In the genomic region with DNA sequence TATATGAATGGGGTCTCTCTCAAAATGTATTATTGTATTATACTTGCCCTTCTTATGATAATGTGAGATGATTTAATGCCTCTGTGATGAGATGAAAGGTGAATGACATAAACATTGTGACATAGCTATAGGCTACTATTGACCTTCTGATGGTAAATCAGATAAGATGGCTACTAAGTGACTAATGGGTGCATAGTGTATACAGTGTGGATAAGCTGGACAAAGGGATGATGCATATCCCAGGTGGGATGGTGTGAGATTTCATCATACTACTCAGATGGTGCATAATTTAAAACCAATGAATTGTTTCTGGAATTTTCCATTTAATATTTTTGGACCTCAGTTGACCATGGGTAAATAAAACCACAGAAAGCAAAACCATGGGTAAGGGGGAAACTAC, we compare ENCODE assay signal across 21 cellular contexts.
DNase-seq lines count a peak whose midpoint lies in the region; ATAC-seq and TF ChIP-seq lines count a peak whose summit lies in the region.
"Had no signal": no experiment of that assay in that cellular context is flagged by ENCODE, and none has a peak within 500 bp of the region (broad histone marks: within the 10 kb centered on the region; RNA-seq: fewer than 3 reads in every experiment).

No MANE protein-coding gene starts in this region.

- TF ChIP-seq CTCF in fibroblast of villous mesenchyme (IDR thresholded peaks at IDR 0.05; ENCODE audit: insufficient read depth, low read depth, low read length): no peak

- no peak overlapping the region for H3K4me3 ChIP-seq in fibroblast of villous mesenchyme (ENCODE audit: low read depth, low read length)
- H3K4me3 ChIP-seq: BLaER1 treated with 17β-estradiol and CSF1 and Interleukin-3, amounts not matched to agents 10 nM and 100 nM; smooth muscle cell; testis had no signal

- ATAC-seq in GM18907 (IDR thresholded peaks at IDR 0.05; ENCODE audit: unreplicated experiment): no peak
- ATAC-seq: activated naive CD8-positive, alpha-beta T cell treated with anti-CD3 and anti-CD28 coated beads, Interleukin-2, amount 50 U/mL, for 24 hours had no signal

- DNase-seq in A172 (ENCODE audit: low spot score) (peak; percentile 3), HT-29 (ENCODE audit: low spot score) (peak; percentile 61), SW480 (ENCODE audit: low spot score) (peak; percentile 16), fibroblast of villous mesenchyme (ENCODE audit: low read depth) (peak; percentile 33), NCI-H2029 (lab: John Stamatoyannopoulos, UW) (no peak), glomerular visceral epithelial cell (ENCODE audit: extremely low spot score) (no peak)
- no peak for DNase-seq in activated naive CD4-positive, alpha-beta T cell treated with anti-CD3 and anti-CD28 coated beads, Interleukin-2, amount 50 U/mL, for 16 hours
- DNase-seq: activated CD4-positive, alpha-beta T cell treated with anti-CD3 and anti-CD28 coated beads for 1 hour; activated naive CD8-positive, alpha-beta T cell treated with anti-CD3 and anti-CD28 coated beads, Interleukin-2, amount 50 U/mL, for 24 hours; caudate nucleus; DMS 273 treated with DMSO at 0.1 percent for 48 hours; effector CD4-positive, alpha-beta T cell; hypothalamus; kidney; NCI-H2081; NCI-H510A; posterior cingulate gyrus; testis had no signal

Comparison
In these comparisons a context has a peak if more than half of its experiments do, and no peak if none do; other contexts are left out.
1. DNase-seq: peak in A172 (single experiment), HT-29 (single experiment), SW480 (single experiment) and fibroblast of villous mesenchyme (single experiment); none in NCI-H2029 (single experiment), glomerular visceral epithelial cell (single experiment) and activated naive CD4-positive, alpha-beta T cell treated with anti-CD3 and anti-CD28 coated beads, Interleukin-2, amount 50 U/mL, for 16 hours (single experiment).